ENCODE assay signal across 19 cellular contexts in genomic region chr10:64271508-64271907, GRCh38.
DNase-seq lines count a peak whose midpoint lies in the region; ATAC-seq and TF ChIP-seq lines count a peak whose summit lies in the region.
"Had no signal": no experiment of that assay in that cellular context is flagged by ENCODE, and none has a peak within 500 bp of the region (broad histone marks: within the 10 kb centered on the region; RNA-seq: fewer than 3 reads in every experiment).

No MANE protein-coding gene starts in this region.

- H3K9me3 ChIP-seq in upper lobe of right lung, result no peaks in the 10 kb centered on the region
- H3K9me3 ChIP-seq: A549, Caco-2, HAP-1 had no signal

- H3K4me2 ChIP-seq in GM23338, result no peak overlapping the region
- no peak overlapping the region for H3K4me2 ChIP-seq in mesendoderm (ENCODE audit: low read length)
- H3K4me2 ChIP-seq: A549 had no signal

- intact Hi-C loops in upper lobe of right lung (cut with DNase I), result no loop called here

- H3K4me1 ChIP-seq in GM23338 (ENCODE audit: insufficient read depth), result no peaks in the 10 kb centered on the region
- H3K4me1 ChIP-seq in mesendoderm (ENCODE audit: control insufficient read depth, low read depth, low read length), result peaks cover 6% of the 10 kb centered on the region
- no peaks in the 10 kb centered on the region for H3K4me1 ChIP-seq in upper lobe of right lung
- H3K4me1 ChIP-seq: A549, Caco-2, HAP-1 had no signal

- TF ChIP-seq CTCF in GM23338 (conservative IDR thresholded peaks at IDR 0.05; ENCODE audit: low read depth in 2 of 2) (no peak), upper lobe of right lung (IDR thresholded peaks at IDR 0.05) (no peak)

- H4K5ac ChIP-seq in mesendoderm (ENCODE audit: low read length), result no peak overlapping the region

- H3K27ac ChIP-seq in GM23338 (ENCODE audit: low read depth), result no peak overlapping the region
- peak overlapping the region; percentile 29 for H3K27ac ChIP-seq in caudate nucleus (ENCODE audit: low read depth, low read length)
- H3K27ac ChIP-seq in mesendoderm (ENCODE audit: low read depth, low read length), result no peak overlapping the region
- H3K27ac ChIP-seq in upper lobe of right lung, result no peak overlapping the region
- H3K27ac ChIP-seq: A549 had no signal

- H3F3A ChIP-seq in GM23338 (replicated peaks; ENCODE audit: low read depth), result no peaks in the 10 kb centered on the region

- H3K23ac ChIP-seq in mesendoderm (ENCODE audit: low read length), result no peak overlapping the region

- H2AK5ac ChIP-seq in mesendoderm (ENCODE audit: low read length), result no peak overlapping the region

- no peak; the same call in 2 of the 3 replicates for ATAC-seq in GM23338
- ATAC-seq in upper lobe of right lung, result peak; percentile 52
- ATAC-seq in effector memory CD8-positive, alpha-beta T cell (replicated peaks), result no peak
- ATAC-seq: A549 had no signal

- WGBS in mesendoderm (ENCODE audit: extremely low coverage, insufficient coverage, low lambda C conversion rate), result no CpG with 5 or more reads among the region's 3 CpGs

- no peak overlapping the region for H4K8ac ChIP-seq in mesendoderm (ENCODE audit: low read depth, low read length)

- H3K9me2 ChIP-seq in GM23338 (ENCODE audit: insufficient read depth), result no peaks in the 10 kb centered on the region; the same call in 1 of the 2 replicates

- no peak overlapping the region for H2BK120ac ChIP-seq in mesendoderm (ENCODE audit: low read depth, low read length)

- no peaks in the 10 kb centered on the region for H3K36me3 Mint-ChIP-seq in GM23338 (ENCODE audit: low read depth)
- no peaks in the 10 kb centered on the region for H3K36me3 Mint-ChIP-seq in effector memory CD8-positive, alpha-beta T cell (ENCODE audit: insufficient read depth)
- H3K36me3 Mint-ChIP-seq: CD4-positive, alpha-beta memory T cell had no signal

- H3K36me3 ChIP-seq in GM23338 (ENCODE audit: insufficient read depth) (no peaks in the 10 kb centered on the region), mesendoderm (ENCODE audit: control insufficient read depth, insufficient read depth, low read length) (no peaks in the 10 kb centered on the region), upper lobe of right lung (no peaks in the 10 kb centered on the region)
- H3K36me3 ChIP-seq: HAP-1 had no signal

- no peak overlapping the region for H3K27ac Mint-ChIP-seq in GM23338
- no peak overlapping the region for H3K27ac Mint-ChIP-seq in effector memory CD8-positive, alpha-beta T cell
- H3K27ac Mint-ChIP-seq: CD4-positive, alpha-beta memory T cell; HFFc6 had no signal

- no peaks in the 10 kb centered on the region for H3K27me3 Mint-ChIP-seq in GM23338 (ENCODE audit: insufficient read depth, low read depth, poor library complexity)
- no peaks in the 10 kb centered on the region for H3K27me3 Mint-ChIP-seq in effector memory CD8-positive, alpha-beta T cell
- H3K27me3 Mint-ChIP-seq: CD4-positive, alpha-beta memory T cell had no signal

- H3K27me3 ChIP-seq in GM23338 (ENCODE audit: insufficient read depth), result no peaks in the 10 kb centered on the region
- no peaks in the 10 kb centered on the region for H3K27me3 ChIP-seq in mesendoderm (ENCODE audit: insufficient read depth, low read length, poor library complexity)
- H3K27me3 ChIP-seq in upper lobe of right lung, result no peaks in the 10 kb centered on the region

- peak overlapping the region; percentile 34; the same call in 1 of the 2 replicates for H2AFZ ChIP-seq in GM23338

- no peak overlapping the region for H3K18ac ChIP-seq in mesendoderm (ENCODE audit: low read length)

- H3K79me1 ChIP-seq in mesendoderm (ENCODE audit: low read length), result no peaks in the 10 kb centered on the region

- no peak overlapping the region for H3K4ac ChIP-seq in mesendoderm (ENCODE audit: low read depth, low read length)

- no peak overlapping the region for H3K9ac ChIP-seq in mesendoderm (ENCODE audit: low read length)

- H3K79me2 ChIP-seq in GM23338 (replicated peaks; ENCODE audit: insufficient read depth) (no peaks in the 10 kb centered on the region), mesendoderm (ENCODE audit: control insufficient read depth, insufficient read depth, low read length) (no peaks in the 10 kb centered on the region)

- H3K56ac ChIP-seq in mesendoderm (ENCODE audit: low read length), result no peak overlapping the region

- H3K4me3 ChIP-seq in GM23338 (no peak overlapping the region), mesendoderm (ENCODE audit: low read length) (no peak overlapping the region), upper lobe of right lung (no peak overlapping the region)
- H3K4me3 ChIP-seq: A549, GM12878, HAP-1 had no signal

- no peak overlapping the region for H2BK15ac ChIP-seq in mesendoderm (replicated peaks; ENCODE audit: low read depth)

- 0 out of 3 replicates have a peak, but pooled peaks cover 3% of the 10 kb centered on the region for H3K4me1 Mint-ChIP-seq in GM23338
- no peaks in the 10 kb centered on the region for H3K4me1 Mint-ChIP-seq in effector memory CD8-positive, alpha-beta T cell (ENCODE audit: low read depth in 2 of 2)
- H3K4me1 Mint-ChIP-seq: CD4-positive, alpha-beta memory T cell had no signal

- DNase-seq in GM23338 (ENCODE audit: low spot score) (no peak), caudate nucleus (lab: John Stamatoyannopoulos, UW) (no peak), mesendoderm (peak; percentile 74), upper lobe of right lung (no peak), NCI-H2227 (lab: John Stamatoyannopoulos, UW; ENCODE audit: unreplicated experiment) (no peak)
- no peak for DNase-seq in activated effector memory CD4-positive, alpha-beta T cell treated with Interleukin-2 at 50 U/mL for 16 hours
- no peak for DNase-seq in effector memory CD8-positive, alpha-beta T cell
- DNase-seq: 8988T; ACHN; C1 segment of cervical spinal cord; CD4-positive, alpha-beta memory T cell; DMS153; DND-41; GDM1; HFFc6 had no signal

- no peaks in the 10 kb centered on the region; the same call in 2 of the 3 replicates for H3K9me3 Mint-ChIP-seq in GM23338
- peaks cover 0 to 13% of the 10 kb centered on the region in 2 donors for H3K9me3 Mint-ChIP-seq in effector memory CD8-positive, alpha-beta T cell

- no peaks in the 10 kb centered on the region for H4K20me1 ChIP-seq in GM23338 (replicated peaks; ENCODE audit: insufficient read depth)

- H2BK5ac ChIP-seq in mesendoderm (ENCODE audit: low read length), result no peak overlapping the region

- H3K4me3 Mint-ChIP-seq in GM23338, result no peak overlapping the region
- H3K4me3 Mint-ChIP-seq in effector memory CD8-positive, alpha-beta T cell, result no peak overlapping the region
- H3K4me3 Mint-ChIP-seq: HFFc6 had no signal

TF ChIP-seq in GM23338, 12 proteins besides CTCF, POLR2A, EP300 and RAD21 (continues in another document):
- TF ChIP-seq POLR2AphosphoS5 (IDR thresholded peaks at IDR 0.05; ENCODE audit: low read depth) (no peak), REST (IDR thresholded peaks at IDR 0.05; ENCODE audit: unreplicated experiment) (no peak), JUNB (IDR thresholded peaks at IDR 0.05; ENCODE audit: unreplicated experiment) (no peak), ZNF114 (CRISPR knock-in tag; IDR thresholded peaks at IDR 0.05) (no peak), NANOG (IDR thresholded peaks at IDR 0.05; ENCODE audit: borderline replicate concordance) (no peak), ZNF331 (CRISPR knock-in tag; IDR thresholded peaks at IDR 0.05; ENCODE audit: low read depth) (no peak), CREB1 (CRISPR knock-in tag; IDR thresholded peaks at IDR 0.05; ENCODE audit: low read depth) (no peak), ETS1 (IDR thresholded peaks at IDR 0.05) (no peak), EZH2phosphoT487 (IDR thresholded peaks at IDR 0.05; ENCODE audit: unreplicated experiment) (no peak)
